Comparison of ENCODE assay signal across 20 cellular contexts in genomic region chr21:45811136-45811535, GRCh38.
DNase-seq lines count a peak whose midpoint lies in the region; ATAC-seq and TF ChIP-seq lines count a peak whose summit lies in the region.
"Had no signal": no experiment of that assay in that cellular context is flagged by ENCODE, and none has a peak within 500 bp of the region (broad histone marks: within the 10 kb centered on the region; RNA-seq: fewer than 3 reads in every experiment).

No MANE protein-coding gene starts in this region.

- no peak overlapping the region for H3K4me3 Mint-ChIP-seq in activated CD8-positive, alpha-beta T cell treated with anti-CD3 and anti-CD28 coated beads for 36 hours
- H3K4me3 Mint-ChIP-seq: B cell, CD14-positive monocyte, H9, HFFc6 had no signal

- H3K79me2 ChIP-seq in mesendoderm (ENCODE audit: control insufficient read depth, insufficient read depth, low read length) = no peaks in the 10 kb centered on the region

- intact Hi-C loops in activated CD8-positive, alpha-beta T cell treated with anti-CD3 and anti-CD28 coated beads for 36 hours (cut with micrococcal nuclease) = no loop called here

- H3K36me3 Mint-ChIP-seq in activated CD8-positive, alpha-beta T cell treated with anti-CD3 and anti-CD28 coated beads for 36 hours (ENCODE audit: low read depth) = no peaks in the 10 kb centered on the region
- H3K36me3 Mint-ChIP-seq: CD14-positive monocyte had no signal

- no peak overlapping the region for H2BK15ac ChIP-seq in mesendoderm (replicated peaks; ENCODE audit: low read depth)

- H3K9ac ChIP-seq in mesendoderm (ENCODE audit: low read length) = no peak overlapping the region

- no peak overlapping the region for H2BK120ac ChIP-seq in mesendoderm (ENCODE audit: low read depth, low read length)

- H3K4me1 ChIP-seq in mesendoderm (ENCODE audit: control insufficient read depth, low read depth, low read length) = no peaks in the 10 kb centered on the region
- H3K4me1 ChIP-seq: A549 had no signal

- H3K4me2 ChIP-seq in mesendoderm (ENCODE audit: low read length) = no peak overlapping the region
- H3K4me2 ChIP-seq: A549 had no signal

- no peak overlapping the region for H2BK5ac ChIP-seq in mesendoderm (ENCODE audit: low read length)

- no peak overlapping the region for H3K56ac ChIP-seq in mesendoderm (ENCODE audit: low read length)

- POLR2A ChIA-PET in activated CD8-positive, alpha-beta T cell treated with anti-CD3 and anti-CD28 coated beads for 36 hours (lab: Charles Lee) = no interaction called here

- DNase-seq in D341Med (ENCODE audit: low spot score) (peak; percentile 56), NCI-H82 (lab: John Stamatoyannopoulos, UW) (peak; percentile 83), choroid plexus epithelial cell (ENCODE audit: low read depth) (no peak), mesendoderm (peak; percentile 17)
- no peak for DNase-seq in activated CD8-positive, alpha-beta T cell treated with anti-CD3 and anti-CD28 coated beads for 36 hours
- DNase-seq: H9; HFFc6; KBM-7; MM.1S; NCI-H1048; NCI-H1417 treated with DMSO at 0.1 percent for 48 hours; NCI-H187; NCI-H446 treated with DMSO at 0.1 percent for 48 hours; NCI-H69; NK-92 treated with Interleukin-12 subunit alpha and Interleukin-12 subunit beta, amount 100 ng/mL, for 24 hours had no signal

- H3K27me3 Mint-ChIP-seq in activated CD8-positive, alpha-beta T cell treated with anti-CD3 and anti-CD28 coated beads for 36 hours = no peaks in the 10 kb centered on the region

- no peak overlapping the region for H3K4me3 ChIP-seq in choroid plexus epithelial cell (ENCODE audit: low read depth, low read length)
- no peak overlapping the region for H3K4me3 ChIP-seq in mesendoderm (ENCODE audit: low read length)
- H3K4me3 ChIP-seq: A549 had no signal

- TF ChIP-seq CTCF in choroid plexus epithelial cell (conservative IDR thresholded peaks at IDR 0.05; ENCODE audit: low read depth, low read length) = peak; percentile 4
- TF ChIP-seq CTCF in activated CD8-positive, alpha-beta T cell treated with anti-CD3 and anti-CD28 coated beads for 36 hours (IDR thresholded peaks at IDR 0.05) = no peak

- H3K18ac ChIP-seq in mesendoderm (ENCODE audit: low read length) = no peak overlapping the region

- WGBS in mesendoderm (ENCODE audit: extremely low coverage, insufficient coverage, low lambda C conversion rate) = no CpG with 5 or more reads among the region's 5 CpGs

- no peaks in the 10 kb centered on the region for H3K27me3 ChIP-seq in mesendoderm (ENCODE audit: insufficient read depth, low read length, poor library complexity)

- no peak overlapping the region for H3K4ac ChIP-seq in mesendoderm (ENCODE audit: low read depth, low read length)

- H3K27ac ChIP-seq in mesendoderm (ENCODE audit: low read depth, low read length) = no peak overlapping the region
- H3K27ac ChIP-seq: A549 had no signal

- H3K79me1 ChIP-seq in mesendoderm (ENCODE audit: low read length) = no peaks in the 10 kb centered on the region

- no peak overlapping the region for H2AK5ac ChIP-seq in mesendoderm (ENCODE audit: low read length)

- H4K5ac ChIP-seq in mesendoderm (ENCODE audit: low read length) = no peak overlapping the region

- H4K8ac ChIP-seq in mesendoderm (ENCODE audit: low read depth, low read length) = no peak overlapping the region

- ATAC-seq in HG02938 (IDR thresholded peaks at IDR 0.05; ENCODE audit: unreplicated experiment) = no peak
- no peak for ATAC-seq in GM19397 (IDR thresholded peaks at IDR 0.05; ENCODE audit: unreplicated experiment)
- ATAC-seq in activated CD8-positive, alpha-beta T cell treated with anti-CD3 and anti-CD28 coated beads for 36 hours = no peak
- ATAC-seq: A549 had no signal

- CTCF ChIA-PET in activated CD8-positive, alpha-beta T cell treated with anti-CD3 and anti-CD28 coated beads for 36 hours (lab: Charles Lee) = no interaction called here

- no peaks in the 10 kb centered on the region for H3K36me3 ChIP-seq in mesendoderm (ENCODE audit: control insufficient read depth, insufficient read depth, low read length)

- H3K4me1 Mint-ChIP-seq in activated CD8-positive, alpha-beta T cell treated with anti-CD3 and anti-CD28 coated beads for 36 hours (ENCODE audit: low read depth) = no peaks in the 10 kb centered on the region
- H3K4me1 Mint-ChIP-seq: B cell, CD14-positive monocyte, H9 had no signal

- H3K23ac ChIP-seq in mesendoderm (ENCODE audit: low read length) = no peak overlapping the region

- H3K27ac Mint-ChIP-seq in activated CD8-positive, alpha-beta T cell treated with anti-CD3 and anti-CD28 coated beads for 36 hours = no peak overlapping the region
- H3K27ac Mint-ChIP-seq: B cell, CD14-positive monocyte, HFFc6 had no signal

- H3K9me3 Mint-ChIP-seq in activated CD8-positive, alpha-beta T cell treated with anti-CD3 and anti-CD28 coated beads for 36 hours = no peaks in the 10 kb centered on the region
- H3K9me3 Mint-ChIP-seq: HFFc6 had no signal

Comparison
In these comparisons a context has a peak if more than half of its experiments do, and no peak if none do; other contexts are left out.
1. DNase-seq: peak in D341Med (single experiment), NCI-H82 (single experiment) and mesendoderm (single experiment); none in choroid plexus epithelial cell (single experiment) and activated CD8-positive, alpha-beta T cell treated with anti-CD3 and anti-CD28 coated beads for 36 hours (single experiment).